ENCODE assay signal across 19 cellular contexts in genomic region chr4:142614621-142615323, GRCh38.
DNase-seq lines count a peak whose midpoint lies in the region; ATAC-seq, FAIRE-seq and TF ChIP-seq lines count a peak whose summit lies in the region.
"Had no signal": no experiment of that assay in that cellular context is flagged by ENCODE, and none has a peak within 500 bp of the region (broad histone marks: within the 10 kb centered on the region; RNA-seq: fewer than 3 reads in every experiment).

No MANE protein-coding gene starts in this region.

- no peak overlapping the region for H3K4me3 ChIP-seq in fibroblast of lung (replicated peaks in 1 of 4; ENCODE audit: control extremely low read depth in 1 of 4, insufficient read depth in 1 of 4, low read depth in 3 of 4, low read length in 4 of 4)
- H3K4me3 ChIP-seq in smooth muscle cell = no peak overlapping the region
- H3K4me3 ChIP-seq: ovary, upper lobe of right lung had no signal

- TF ChIP-seq CTCF in fibroblast of lung (conservative IDR thresholded peaks at IDR 0.05 in 1 of 2, IDR thresholded peaks at IDR 0.05 in 1 of 2; ENCODE audit: low read depth in 1 of 2, low read length in 2 of 2) = no peak
- TF ChIP-seq CTCF in smooth muscle cell (IDR thresholded peaks at IDR 0.05; ENCODE audit: borderline replicate concordance, insufficient read depth, poor library complexity, severe bottlenecking) = no peak

- H3K4me1 Mint-ChIP-seq in activated naive CD4-positive, alpha-beta T cell treated with anti-CD3 and anti-CD28 coated beads, Interleukin-2, amount 50 U/mL, for 24 hours = peaks cover 6% of the 10 kb centered on the region
- H3K4me1 Mint-ChIP-seq in T-cell = peaks cover 0 to 5% (median 3%) of the 10 kb centered on the region in 3 donors

- CTCF ChIA-PET in T-cell (lab: Charles Lee) = no interaction called here

- no peak overlapping the region for H3K9ac ChIP-seq in fibroblast of lung (ENCODE audit: insufficient read depth, low read length)
- H3K9ac ChIP-seq in smooth muscle cell (ENCODE audit: low read depth) = peak overlapping the region; percentile 8

- no peaks in the 10 kb centered on the region for H3K79me2 ChIP-seq in fibroblast of lung (ENCODE audit: control insufficient read depth, insufficient read depth, low read length)
- no peaks in the 10 kb centered on the region for H3K79me2 ChIP-seq in smooth muscle cell (ENCODE audit: low read depth)

- POLR2A ChIA-PET in T-cell (lab: Charles Lee) = no interaction called here

- peaks cover 2% of the 10 kb centered on the region for H3K4me1 ChIP-seq in fibroblast of lung (ENCODE audit: control insufficient read depth, extremely low read depth, insufficient read depth, low read length)
- no peaks in the 10 kb centered on the region for H3K4me1 ChIP-seq in smooth muscle cell (ENCODE audit: low read depth)
- H3K4me1 ChIP-seq: upper lobe of right lung had no signal

- H4K20me1 ChIP-seq in fibroblast of lung (ENCODE audit: control insufficient read depth, extremely low read depth, insufficient read depth, low read length) (no peaks in the 10 kb centered on the region), smooth muscle cell (ENCODE audit: low read depth) (no peaks in the 10 kb centered on the region)

- peak; percentile 71 for FAIRE-seq in RCC 7860 (lab: Jason Lieb, UNC)
- FAIRE-seq: HTR-8/SVneo had no signal

- H3K27ac ChIP-seq in fibroblast of lung (ENCODE audit: insufficient read depth, low read length) (peak overlapping the region; percentile 50), smooth muscle cell (ENCODE audit: low read depth) (peak overlapping the region; percentile 86)
- H3K27ac ChIP-seq: ovary, upper lobe of right lung had no signal

- H2AFZ ChIP-seq in fibroblast of lung (ENCODE audit: low read length) = no peak overlapping the region
- H2AFZ ChIP-seq in smooth muscle cell (ENCODE audit: low read depth) = no peak overlapping the region

- no peaks in the 10 kb centered on the region for H3K36me3 ChIP-seq in fibroblast of lung (ENCODE audit: control insufficient read depth, insufficient read depth, low read length)
- H3K36me3 ChIP-seq in smooth muscle cell (ENCODE audit: low read depth) = no peaks in the 10 kb centered on the region
- H3K36me3 ChIP-seq: ovary, upper lobe of right lung had no signal

- WGBS in smooth muscle cell (ENCODE audit: low lambda C conversion rate) = 57% methylated on average over 2 of the region's 2 CpGs

- H3K9me3 ChIP-seq in fibroblast of lung (ENCODE audit: control insufficient read depth, insufficient read depth, low read depth, low read length) (no peaks in the 10 kb centered on the region), smooth muscle cell (replicated peaks; ENCODE audit: low read depth) (no peaks in the 10 kb centered on the region)
- H3K9me3 ChIP-seq: ovary, upper lobe of right lung had no signal

- no peaks in the 10 kb centered on the region for H3K27me3 Mint-ChIP-seq in activated naive CD4-positive, alpha-beta T cell treated with anti-CD3 and anti-CD28 coated beads, Interleukin-2, amount 50 U/mL, for 24 hours
- no peaks in the 10 kb centered on the region for H3K27me3 Mint-ChIP-seq in T-cell

- H3F3A ChIP-seq in smooth muscle cell (ENCODE audit: low read depth) = no peaks in the 10 kb centered on the region

- H3K36me3 Mint-ChIP-seq in activated naive CD4-positive, alpha-beta T cell treated with anti-CD3 and anti-CD28 coated beads, Interleukin-2, amount 50 U/mL, for 24 hours = peaks cover 46% of the 10 kb centered on the region
- peaks cover 70% of the 10 kb centered on the region for H3K36me3 Mint-ChIP-seq in T-cell

- peak overlapping the region; percentile 71 for H3K27ac Mint-ChIP-seq in activated naive CD4-positive, alpha-beta T cell treated with anti-CD3 and anti-CD28 coated beads, Interleukin-2, amount 50 U/mL, for 24 hours
- no peak overlapping the region for H3K27ac Mint-ChIP-seq in T-cell
- H3K27ac Mint-ChIP-seq: activated T-helper 1 cell treated with anti-CD3 and anti-CD28 coated beads, Interleukin-12 subunit alpha, Interleukin-12 subunit beta, Interleukin-2, Interleukin-4 antibody, amounts not matched to agents 30 ng/mL and 10 ng/mL and 1 ng/mL, durations not matched to agents 14 hours and 24 hours and 36 hours had no signal

- no peak overlapping the region for H3K4me3 Mint-ChIP-seq in activated naive CD4-positive, alpha-beta T cell treated with anti-CD3 and anti-CD28 coated beads, Interleukin-2, amount 50 U/mL, for 24 hours
- H3K4me3 Mint-ChIP-seq in T-cell = no peak overlapping the region
- H3K4me3 Mint-ChIP-seq: activated T-helper 1 cell treated with anti-CD3 and anti-CD28 coated beads, Interleukin-12 subunit alpha, Interleukin-12 subunit beta, Interleukin-2, Interleukin-4 antibody, amounts not matched to agents 30 ng/mL and 10 ng/mL and 1 ng/mL, durations not matched to agents 14 hours and 24 hours and 36 hours had no signal

- ATAC-seq in T-cell (replicated peaks in 1 of 4) (no peak), HG03175 (IDR thresholded peaks at IDR 0.05; ENCODE audit: unreplicated experiment) (no peak)
- ATAC-seq: upper lobe of right lung had no signal

- H3K9me3 Mint-ChIP-seq in activated naive CD4-positive, alpha-beta T cell treated with anti-CD3 and anti-CD28 coated beads, Interleukin-2, amount 50 U/mL, for 24 hours = peaks cover 22% of the 10 kb centered on the region
- peaks cover 7 to 53% (median 26%) of the 10 kb centered on the region in 3 donors for H3K9me3 Mint-ChIP-seq in T-cell

- H3K27me3 ChIP-seq in fibroblast of lung (ENCODE audit: control insufficient read depth, insufficient read depth, low read length) (no peaks in the 10 kb centered on the region), smooth muscle cell (ENCODE audit: low read depth) (no peaks in the 10 kb centered on the region)
- H3K27me3 ChIP-seq: ovary, upper lobe of right lung had no signal

- DNase-seq in activated naive CD4-positive, alpha-beta T cell treated with anti-CD3 and anti-CD28 coated beads, Interleukin-2, amount 50 U/mL, for 16 hours = no peak
- DNase-seq in RCC 7860 (ENCODE audit: low spot score) (peak; percentile 37), fibroblast of lung (ENCODE audit: low read depth in 2 of 2) (peak; percentile 31 to 77), smooth muscle cell (lab: John Stamatoyannopoulos, UW; ENCODE audit: unreplicated experiment) (no peak), T-cell (no peak), COLO668 (lab: John Stamatoyannopoulos, UW; ENCODE audit: unreplicated experiment) (no peak)
- DNase-seq: ACHN; activated CD4-positive, alpha-beta T cell treated with anti-CD3 and anti-CD28 coated beads, Interleukin-2, amount 50 U/mL, for 1 hour; amygdala; cortex of kidney; NCI-H1694 treated with DMSO at 0.1 percent for 48 hours; NCI-H510A; ovary; stimulated activated naive CD4-positive, alpha-beta T cell; upper lobe of right lung had no signal

- no peak overlapping the region for H3K4me2 ChIP-seq in fibroblast of lung (ENCODE audit: extremely low read depth, insufficient read depth, low read length)
- no peak overlapping the region for H3K4me2 ChIP-seq in smooth muscle cell

Comparison
In these comparisons a context has a peak if more than half of its experiments do, and no peak if none do; other contexts are left out.
1. DNase-seq: peak in RCC 7860 (single experiment) and fibroblast of lung (2 of 2); none in activated naive CD4-positive, alpha-beta T cell treated with anti-CD3 and anti-CD28 coated beads, Interleukin-2, amount 50 U/mL, for 16 hours (single experiment), smooth muscle cell (single experiment), T-cell (0 of 34) and COLO668 (single experiment).